Comparison of ENCODE assay signal across 24 cellular contexts in the genomic region with DNA sequence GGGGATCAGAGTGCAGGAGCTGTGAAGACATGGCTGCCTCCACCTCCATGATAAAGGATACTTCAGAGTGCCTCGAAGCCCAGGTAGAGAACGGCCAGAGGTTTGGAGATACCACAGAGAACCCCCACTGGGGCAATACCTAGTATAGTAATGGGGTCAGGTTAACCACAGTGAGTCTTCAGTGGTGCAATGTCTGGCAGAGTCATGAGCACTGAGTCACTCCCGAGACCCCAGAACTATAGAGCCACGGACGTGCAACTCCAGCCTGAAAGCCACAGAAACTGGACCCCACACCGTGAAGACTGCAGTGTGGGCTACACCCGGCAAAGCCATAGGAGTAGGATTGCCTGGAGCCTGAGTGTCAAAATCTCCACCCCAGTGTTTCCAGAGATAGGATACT.
"Had no signal": no experiment of that assay in that cellular context is flagged by ENCODE, and none has a peak within 500 bp of the region (broad histone marks: within the 10 kb centered on the region; RNA-seq: fewer than 3 reads in every experiment).

No MANE protein-coding gene starts in this region.

- DNase-seq: dermis blood vessel endothelial cell; effector memory CD4-positive, alpha-beta T cell; foreskin keratinocyte; heart left ventricle; left cardiac atrium; left lung; mesenchymal stem cell; midbrain; naive thymus-derived CD4-positive, alpha-beta T cell; nucleus accumbens; right cardiac atrium; stimulated activated CD4-positive, alpha-beta T cell treated with anti-CD3 and anti-CD28 coated beads, Interleukin-15, amount 100 ng/mL, for 24 hours; stimulated activated CD4-positive, alpha-beta T cell treated with anti-CD3 and anti-CD28 coated beads, Interleukin-2, amount 100 ng/mL, for 48 hours; stimulated activated naive CD4-positive, alpha-beta T cell treated with Interleukin-2 at 50 U/mL for 16 hours; transverse colon; upper lobe of right lung; uterus had no signal

- H3K4me3 ChIP-seq: coronary artery, esophagus muscularis mucosa, gastroesophageal sphincter, heart left ventricle, hepatocyte, left lung, prostate gland, skin epidermis, thoracic aorta, transverse colon, upper lobe of right lung, uterus had no signal

- H2AFZ ChIP-seq: hepatocyte had no signal

- H3K27ac ChIP-seq: coronary artery, esophagus muscularis mucosa, foreskin keratinocyte, gastroesophageal sphincter, heart left ventricle, hepatocyte, left lung, prostate gland, skin epidermis, thoracic aorta, transverse colon, upper lobe of right lung, uterus had no signal

- H3K36me3 ChIP-seq: esophagus muscularis mucosa, gastroesophageal sphincter, heart left ventricle, left lung, prostate gland, thoracic aorta, transverse colon, upper lobe of right lung, uterus had no signal

- H3K4me1 ChIP-seq: esophagus muscularis mucosa, foreskin keratinocyte, gastroesophageal sphincter, heart left ventricle, left lung, prostate gland, transverse colon, upper lobe of right lung, uterus had no signal

- H3K4me2 ChIP-seq: hepatocyte had no signal

- ATAC-seq: foreskin keratinocyte; gastroesophageal sphincter; heart left ventricle; left cardiac atrium; left lung; naive thymus-derived CD4-positive, alpha-beta T cell; right cardiac atrium; upper lobe of right lung had no signal

- H3K9me3 ChIP-seq: esophagus muscularis mucosa, gastroesophageal sphincter, left lung, prostate gland, thoracic aorta, transverse colon, upper lobe of right lung, uterus had no signal

- H3K27me3 ChIP-seq: esophagus muscularis mucosa, foreskin keratinocyte, gastroesophageal sphincter, heart left ventricle, hepatocyte, left lung, transverse colon, upper lobe of right lung, uterus had no signal

- H3K79me2 ChIP-seq: hepatocyte had no signal
